Comparison of ENCODE assay signal across 19 cellular contexts in genomic region chr11:115379528-115379927, GRCh38.
DNase-seq lines count a peak whose midpoint lies in the region; ATAC-seq, FAIRE-seq and TF ChIP-seq lines count a peak whose summit lies in the region.
"Had no signal": no experiment of that assay in that cellular context is flagged by ENCODE, and none has a peak within 500 bp of the region (broad histone marks: within the 10 kb centered on the region; RNA-seq: fewer than 3 reads in every experiment).

No MANE protein-coding gene starts in this region.

- no peak overlapping the region for H3K27ac Mint-ChIP-seq in stimulated activated naive CD8-positive, alpha-beta T cell treated with anti-CD3 and anti-CD28 coated beads, Interleukin-15, amount 100 ng/mL, for 72 hours

- no peak overlapping the region for H3K4me3 Mint-ChIP-seq in stimulated activated naive CD8-positive, alpha-beta T cell treated with anti-CD3 and anti-CD28 coated beads, Interleukin-15, amount 100 ng/mL, for 72 hours

- peak; percentile 62 for FAIRE-seq in endometrium (lab: Jason Lieb, UNC)
- FAIRE-seq: astrocyte, H1, pancreas had no signal

- TF ChIP-seq CTCF in GM13977 (IDR thresholded peaks at IDR 0.05; ENCODE audit: extremely low read depth, insufficient read depth, missing control alignments) = peak; percentile 25
- no peak for TF ChIP-seq CTCF in GM10266 (IDR thresholded peaks at IDR 0.05; ENCODE audit: control insufficient read depth, insufficient read depth, low read depth, missing control alignments)

- in situ Hi-C loops in GM13977 (cut with MboI; ENCODE audit: low pct_unique_long_range_greater_than_20kb, low sequenced_read_pairs, unreplicated experiment) = no loop called here

- no peaks in the 10 kb centered on the region for H3K27me3 Mint-ChIP-seq in stimulated activated naive CD8-positive, alpha-beta T cell treated with anti-CD3 and anti-CD28 coated beads, Interleukin-15, amount 100 ng/mL, for 72 hours

- DNase-seq in GM13977 (ENCODE audit: low spot score) (peak; percentile 15), GM10266 (ENCODE audit: extremely low spot score) (no peak), NCI-H748 treated with DMSO at 0.1 percent for 48 hours (lab: John Stamatoyannopoulos, UW) (no peak)
- no peak for DNase-seq in stimulated activated naive CD8-positive, alpha-beta T cell treated with anti-CD3 and anti-CD28 coated beads, Interleukin-15, amount 100 ng/mL, for 72 hours
- DNase-seq: activated gamma-delta T cell treated with Interleukin-2 at 50 U/mL for 16 hours; DMS79; hypothalamus; left lung; NCI-H187 treated with DMSO at 0.1 percent for 48 hours; NCI-H524; pancreas; PC-9; stimulated activated naive CD8-positive, alpha-beta T cell treated with anti-CD3 and anti-CD28 coated beads, Interleukin-15, Interleukin-2, amounts not matched to agents 100 U/mL and 50 U/mL, for 24 hours; uterus had no signal

- no peaks in the 10 kb centered on the region for H3K9me3 Mint-ChIP-seq in stimulated activated naive CD8-positive, alpha-beta T cell treated with anti-CD3 and anti-CD28 coated beads, Interleukin-15, amount 100 ng/mL, for 72 hours

- H3K4me1 Mint-ChIP-seq in stimulated activated naive CD8-positive, alpha-beta T cell treated with anti-CD3 and anti-CD28 coated beads, Interleukin-15, amount 100 ng/mL, for 72 hours = no peaks in the 10 kb centered on the region

- ATAC-seq in GM19043 (IDR thresholded peaks at IDR 0.05; ENCODE audit: low read depth, unreplicated experiment) (peak; percentile 51), HG03159 (IDR thresholded peaks at IDR 0.05; ENCODE audit: unreplicated experiment) (peak; percentile 54)
- ATAC-seq in stimulated activated naive CD8-positive, alpha-beta T cell treated with anti-CD3 and anti-CD28 coated beads, Interleukin-15, amount 100 ng/mL, for 72 hours = no peak
- ATAC-seq: left lung; pancreas; stimulated activated naive CD8-positive, alpha-beta T cell treated with anti-CD3 and anti-CD28 coated beads, Interleukin-15, Interleukin-2, amounts not matched to agents 100 U/mL and 50 U/mL, for 24 hours had no signal
